ENCODE assay signal across 8 cellular contexts in the genomic region with DNA sequence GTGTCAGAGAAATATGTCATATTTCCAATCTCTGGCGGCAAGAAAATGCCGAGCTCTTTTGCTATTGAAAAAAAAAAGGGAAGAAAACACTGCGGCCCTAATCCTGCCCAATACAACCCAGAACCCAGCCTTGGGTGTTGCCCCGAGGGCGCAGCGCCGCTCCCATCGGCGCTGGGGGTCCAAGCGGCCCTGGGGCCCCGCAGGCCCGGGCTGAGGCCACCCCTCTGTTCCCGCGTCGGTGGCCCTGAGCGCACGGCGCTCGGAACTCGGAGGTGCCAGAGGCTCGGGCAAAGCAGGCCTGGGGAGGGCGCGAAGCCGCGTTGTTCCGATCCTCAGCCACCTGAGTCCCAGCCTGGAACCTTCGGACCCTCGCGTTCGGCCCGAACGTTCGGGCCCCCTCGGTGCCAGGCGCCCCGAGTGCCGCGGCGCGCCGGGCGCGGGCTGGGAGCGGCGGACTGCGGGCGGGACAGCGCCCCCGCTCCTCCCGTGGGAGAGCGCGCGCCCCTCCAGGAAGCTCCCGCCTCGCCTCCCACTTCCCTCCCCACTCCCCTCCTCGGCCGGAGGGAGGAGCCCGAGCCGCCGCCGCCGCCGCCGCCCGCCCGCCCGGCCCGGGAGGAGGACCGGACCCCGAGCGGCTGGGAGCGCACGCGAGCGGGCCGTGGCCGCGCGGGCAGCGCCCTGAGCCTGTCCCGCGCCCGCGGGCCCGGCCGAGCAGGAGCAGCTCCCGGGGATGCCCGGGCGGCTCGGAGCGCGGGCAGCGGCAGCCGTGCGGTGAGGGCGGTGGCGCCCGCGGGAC. TPM values are rescaled to one million over a fixed set of nuclear protein-coding genes. Genes with fewer than 3 reads are reported as not detected.
DNase-seq lines count a peak whose midpoint lies in the region; ATAC-seq lines count a peak whose summit lies in the region.

Gene CPNE2 (plus strand): TSS at position 594 of the 796 bp plus-strand sequence. CDS start 18,160 bp downstream, outside the sequence.

- CTCF ChIA-PET in activated CD4-positive, alpha-beta T cell treated with anti-CD3 and anti-CD28 coated beads, Interleukin-2, amount 10 ng/mL, durations not matched to agents 7 days and 5 days (lab: Charles Lee), result interaction anchor here (0.6 to 2.8 kb wide), 19 partner anchors 8 to 127 kb away, joined by 3 to 23 read pairs (median 5); partner anchors contain the start of genes PSME3IP1 and RSPRY1

- H3K4me1 ChIP-seq in BLaER1 treated with 17β-estradiol and CSF1 and Interleukin-3, amounts not matched to agents 10 nM and 100 nM, result peaks cover 31 to 69% (median 57%) of the 10 kb centered on the region in 10 experiments

- no peaks in the 10 kb centered on the region for H3K36me3 Mint-ChIP-seq in activated CD4-positive, alpha-beta T cell treated with anti-CD3 and anti-CD28 coated beads, Interleukin-2, amount 10 ng/mL, durations not matched to agents 7 days and 5 days (ENCODE audit: low read depth)
- no peaks in the 10 kb centered on the region for H3K36me3 Mint-ChIP-seq in memory B cell

- peaks cover 0 to 22% (median 3%) of the 10 kb centered on the region in 11 experiments; a peak in 5 of 22 replicates for H3K36me3 ChIP-seq in BLaER1 treated with 17β-estradiol and CSF1 and Interleukin-3, amounts not matched to agents 10 nM and 100 nM

- no peaks in the 10 kb centered on the region for H3K9me3 ChIP-seq in BLaER1 treated with 17β-estradiol and CSF1 and Interleukin-3, amounts not matched to agents 10 nM and 100 nM (replicated peaks in 1 of 11)

- H3K27me3 Mint-ChIP-seq in activated CD4-positive, alpha-beta T cell treated with anti-CD3 and anti-CD28 coated beads, Interleukin-2, amount 10 ng/mL, durations not matched to agents 7 days and 5 days, result peaks cover 27% of the 10 kb centered on the region
- peaks cover 5% of the 10 kb centered on the region for H3K27me3 Mint-ChIP-seq in memory B cell

- DNase-seq in LHCN-M2 (ENCODE audit: low read depth) (peak; percentile 37), memory B cell (ENCODE audit: low spot score in 2 of 2) (peak in 1 of 2 donors; percentile 32)
- DNase-seq in activated CD4-positive, alpha-beta T cell treated with anti-CD3 and anti-CD28 coated beads, Interleukin-2, amount 10 ng/mL, durations not matched to agents 7 days and 5 days, result peak; percentile 34
- DNase-seq in stimulated activated naive CD4-positive, alpha-beta T cell treated with Interleukin-2 at 50 U/mL for 16 hours (lab: John Stamatoyannopoulos, UW), result peak; percentile 20

- H3K27me3 ChIP-seq in BLaER1 treated with 17β-estradiol and CSF1 and Interleukin-3, amounts not matched to agents 10 nM and 100 nM, result no peaks in the 10 kb centered on the region

- ATAC-seq in GM19023 (IDR thresholded peaks at IDR 0.05; ENCODE audit: unreplicated experiment) (peak; percentile 50), memory B cell (ENCODE audit: low read depth) (peak; percentile 50), HG02884 (IDR thresholded peaks at IDR 0.05; ENCODE audit: unreplicated experiment) (no peak)

- peak within 1 kb of the TSS; percentile 82 to 89 (median 86) for H3K27ac ChIP-seq in BLaER1 treated with 17β-estradiol and CSF1 and Interleukin-3, amounts not matched to agents 10 nM and 100 nM

- peak within 1 kb of the TSS; percentile 86 to 94 (median 91) for H3K9ac ChIP-seq in BLaER1 treated with 17β-estradiol and CSF1 and Interleukin-3, amounts not matched to agents 10 nM and 100 nM

- POLR2A ChIA-PET in activated CD4-positive, alpha-beta T cell treated with anti-CD3 and anti-CD28 coated beads, Interleukin-2, amount 10 ng/mL, durations not matched to agents 7 days and 5 days (lab: Charles Lee), result no interaction called here

- H3K9me3 Mint-ChIP-seq in activated CD4-positive, alpha-beta T cell treated with anti-CD3 and anti-CD28 coated beads, Interleukin-2, amount 10 ng/mL, durations not matched to agents 7 days and 5 days, result no peaks in the 10 kb centered on the region
- H3K9me3 Mint-ChIP-seq in memory B cell, result no peaks in the 10 kb centered on the region

- H3K4me1 Mint-ChIP-seq in activated CD4-positive, alpha-beta T cell treated with anti-CD3 and anti-CD28 coated beads, Interleukin-2, amount 10 ng/mL, durations not matched to agents 7 days and 5 days, result peaks cover 8% of the 10 kb centered on the region
- H3K4me1 Mint-ChIP-seq in memory B cell, result peaks cover 6% of the 10 kb centered on the region

- H3K27ac Mint-ChIP-seq in activated CD4-positive, alpha-beta T cell treated with anti-CD3 and anti-CD28 coated beads, Interleukin-2, amount 10 ng/mL, durations not matched to agents 7 days and 5 days, result peak within 1 kb of the TSS; percentile 42
- peak within 1 kb of the TSS; percentile 50 for H3K27ac Mint-ChIP-seq in memory B cell

- H4K20me1 ChIP-seq in BLaER1 treated with 17β-estradiol and CSF1 and Interleukin-3, amounts not matched to agents 10 nM and 100 nM, result peaks cover 0 to 41% (median 38%) of the 10 kb centered on the region in 11 experiments; a peak in 19 of 22 replicates

- peak within 1 kb of the TSS; percentile 82 to 96 (median 90) for H3K4me3 ChIP-seq in BLaER1 treated with 17β-estradiol and CSF1 and Interleukin-3, amounts not matched to agents 10 nM and 100 nM

- peak within 1 kb of the TSS; percentile 72 for H3K4me3 Mint-ChIP-seq in activated CD4-positive, alpha-beta T cell treated with anti-CD3 and anti-CD28 coated beads, Interleukin-2, amount 10 ng/mL, durations not matched to agents 7 days and 5 days
- peak within 1 kb of the TSS; percentile 86 for H3K4me3 Mint-ChIP-seq in memory B cell

- in situ Hi-C loops in endometrial microvascular endothelial cells (cut with HindIII; ENCODE audit: inconsistent ontology term, low pct_unique_long_range_greater_than_20kb, low sequenced_read_pairs), result no loop called here

- H3K4me2 ChIP-seq in BLaER1 treated with 17β-estradiol and CSF1 and Interleukin-3, amounts not matched to agents 10 nM and 100 nM, result peak within 1 kb of the TSS; percentile 90 to 100 (median 96)

RNA-seq across cellular contexts. Expression of gene CPNE2, which starts in this region (rescaled TPM):
- total RNA-seq in LHCN-M2 (2014; rRNA removed) (13.7 and 18.6 TPM in 2 replicates), endometrial microvascular endothelial cells (ENCODE audit: inconsistent ontology term) (87.9 TPM)
- 24.8 TPM for polyA plus RNA-seq in LHCN-M2 (2012)
- 1 to 10 TPM; 3.1 to 3.6 TPM for total RNA-seq in activated CD4-positive, alpha-beta T cell treated with anti-CD3 and anti-CD28 coated beads, Interleukin-2, amount 10 ng/mL, durations not matched to agents 7 days and 5 days
